17 cellular contexts compared by ENCODE assay signal in genomic region chr5:40587284-40587882, GRCh38.
"Had no signal": no experiment of that assay in that cellular context is flagged by ENCODE, and none has a peak within 500 bp of the region (broad histone marks: within the 10 kb centered on the region; RNA-seq: fewer than 3 reads in every experiment).

No MANE protein-coding gene starts in this region.

- H3K36me3 ChIP-seq: left ventricle myocardium inferior, pancreas, WERI-Rb-1 had no signal

- H3K27me3 ChIP-seq: pancreas, testis had no signal

- H3K4me1 ChIP-seq: left ventricle myocardium inferior, pancreas, testis had no signal

- H3K4me3 ChIP-seq: left ventricle myocardium inferior, pancreas, testis had no signal

- DNase-seq: activated CD4-positive, alpha-beta T cell treated with anti-CD3 and anti-CD28 coated beads for 4 hours; activated CD8-positive, alpha-beta memory T cell treated with anti-CD3 and anti-CD28 coated beads, Interleukin-2, amount 50 U/mL, for 48 hours; activated CD8-positive, alpha-beta T cell treated with anti-CD3 and anti-CD28 coated beads for 36 hours; activated naive CD4-positive, alpha-beta T cell treated with Interleukin-2 at 50 U/mL for 16 hours; activated naive CD8-positive, alpha-beta T cell treated with anti-CD3 and anti-CD28 coated beads, Interleukin-2, amount 50 U/mL, for 24 hours; dermis blood vessel endothelial cell; endodermal cell; left ventricle myocardium inferior; pancreas; stimulated activated CD4-positive, alpha-beta T cell treated with anti-CD3 and anti-CD28 coated beads, Interleukin-15, amount 100 ng/mL, for 24 hours; stimulated activated CD4-positive, alpha-beta T cell treated with anti-CD3 and anti-CD28 coated beads, Interleukin-4, amount 100 ng/mL, for 4 hours; stimulated activated naive CD8-positive, alpha-beta T cell treated with anti-CD3 and anti-CD28 coated beads, Interleukin-15, amount 100 ng/mL, for 72 hours; T-cell; T1000; testis; WERI-Rb-1 had no signal

- FAIRE-seq: islet of Langerhans, pancreas had no signal

- H3K27ac ChIP-seq: left ventricle myocardium inferior, pancreas, testis, WERI-Rb-1 had no signal
